In genomic region chr10:131089150-131089549, GRCh38 we compare ENCODE assay signal across 1 cellular context.
TF ChIP-seq lines count a peak whose summit lies in the region.

No MANE protein-coding gene starts in this region.

TF ChIP-seq in H1, 55 proteins besides CTCF, POLR2A, EP300 and RAD21 (continued from another document):
- TF ChIP-seq ATF2 (IDR thresholded peaks at IDR 0.05; ENCODE audit: low read length) = no peak
